ENCODE assay signal across 1 cellular context in genomic region chr9:16526380-16526779, GRCh38.
TF ChIP-seq lines count a peak whose summit lies in the region.

No MANE protein-coding gene starts in this region.

TF ChIP-seq in HepG2, 621 proteins besides CTCF, POLR2A, EP300 and RAD21 (continued from another document):
- TF ChIP-seq, protein P1, sequence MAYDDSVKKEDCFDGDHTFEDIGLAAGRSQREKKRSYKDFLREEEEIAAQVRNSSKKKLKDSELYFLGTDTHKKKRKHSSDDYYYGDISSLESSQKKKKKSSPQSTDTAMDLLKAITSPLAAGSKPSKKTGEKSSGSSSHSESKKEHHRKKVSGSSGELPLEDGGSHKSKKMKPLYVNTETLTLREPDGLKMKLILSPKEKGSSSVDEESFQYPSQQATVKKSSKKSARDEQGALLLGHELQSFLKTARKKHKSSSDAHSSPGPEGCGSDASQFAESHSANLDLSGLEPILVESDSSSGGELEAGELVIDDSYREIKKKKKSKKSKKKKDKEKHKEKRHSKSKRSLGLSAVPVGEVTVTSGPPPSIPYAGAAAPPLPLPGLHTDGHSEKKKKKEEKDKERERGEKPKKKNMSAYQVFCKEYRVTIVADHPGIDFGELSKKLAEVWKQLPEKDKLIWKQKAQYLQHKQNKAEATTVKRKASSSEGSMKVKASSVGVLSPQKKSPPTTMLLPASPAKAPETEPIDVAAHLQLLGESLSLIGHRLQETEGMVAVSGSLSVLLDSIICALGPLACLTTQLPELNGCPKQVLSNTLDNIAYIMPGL (CRISPR knock-in tag; IDR thresholded peaks at IDR 0.05; ENCODE audit: borderline replicate concordance in 1 of 2, low read depth in 1 of 2): no peak
- TF ChIP-seq ZNF414 (CRISPR knock-in tag; IDR thresholded peaks at IDR 0.05) (no peak), THAP7 (CRISPR knock-in tag; IDR thresholded peaks at IDR 0.05) (no peak), ARID3A (IDR thresholded peaks at IDR 0.05; ENCODE audit: low read depth, low read length) (no peak), ATF5 (CRISPR knock-in tag; IDR thresholded peaks at IDR 0.05; ENCODE audit: low read depth) (no peak), HNF1B (CRISPR knock-in tag; IDR thresholded peaks at IDR 0.05) (no peak), ZNF230 (CRISPR knock-in tag; IDR thresholded peaks at IDR 0.05) (no peak), ZSCAN25 (CRISPR knock-in tag; IDR thresholded peaks at IDR 0.05) (no peak), ZNF251 (CRISPR knock-in tag; IDR thresholded peaks at IDR 0.05) (no peak)
- TF ChIP-seq, protein P2, sequence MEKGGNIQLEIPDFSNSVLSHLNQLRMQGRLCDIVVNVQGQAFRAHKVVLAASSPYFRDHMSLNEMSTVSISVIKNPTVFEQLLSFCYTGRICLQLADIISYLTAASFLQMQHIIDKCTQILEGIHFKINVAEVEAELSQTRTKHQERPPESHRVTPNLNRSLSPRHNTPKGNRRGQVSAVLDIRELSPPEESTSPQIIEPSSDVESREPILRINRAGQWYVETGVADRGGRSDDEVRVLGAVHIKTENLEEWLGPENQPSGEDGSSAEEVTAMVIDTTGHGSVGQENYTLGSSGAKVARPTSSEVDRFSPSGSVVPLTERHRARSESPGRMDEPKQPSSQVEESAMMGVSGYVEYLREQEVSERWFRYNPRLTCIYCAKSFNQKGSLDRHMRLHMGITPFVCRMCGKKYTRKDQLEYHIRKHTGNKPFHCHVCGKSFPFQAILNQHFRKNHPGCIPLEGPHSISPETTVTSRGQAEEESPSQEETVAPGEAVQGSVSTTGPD (CRISPR knock-in tag; IDR thresholded peaks at IDR 0.05): no peak
TF ChIP-seq in HepG2: peak in this region for 0.
